Comparison of ENCODE assay signal across 8 cellular contexts in the genomic region with DNA sequence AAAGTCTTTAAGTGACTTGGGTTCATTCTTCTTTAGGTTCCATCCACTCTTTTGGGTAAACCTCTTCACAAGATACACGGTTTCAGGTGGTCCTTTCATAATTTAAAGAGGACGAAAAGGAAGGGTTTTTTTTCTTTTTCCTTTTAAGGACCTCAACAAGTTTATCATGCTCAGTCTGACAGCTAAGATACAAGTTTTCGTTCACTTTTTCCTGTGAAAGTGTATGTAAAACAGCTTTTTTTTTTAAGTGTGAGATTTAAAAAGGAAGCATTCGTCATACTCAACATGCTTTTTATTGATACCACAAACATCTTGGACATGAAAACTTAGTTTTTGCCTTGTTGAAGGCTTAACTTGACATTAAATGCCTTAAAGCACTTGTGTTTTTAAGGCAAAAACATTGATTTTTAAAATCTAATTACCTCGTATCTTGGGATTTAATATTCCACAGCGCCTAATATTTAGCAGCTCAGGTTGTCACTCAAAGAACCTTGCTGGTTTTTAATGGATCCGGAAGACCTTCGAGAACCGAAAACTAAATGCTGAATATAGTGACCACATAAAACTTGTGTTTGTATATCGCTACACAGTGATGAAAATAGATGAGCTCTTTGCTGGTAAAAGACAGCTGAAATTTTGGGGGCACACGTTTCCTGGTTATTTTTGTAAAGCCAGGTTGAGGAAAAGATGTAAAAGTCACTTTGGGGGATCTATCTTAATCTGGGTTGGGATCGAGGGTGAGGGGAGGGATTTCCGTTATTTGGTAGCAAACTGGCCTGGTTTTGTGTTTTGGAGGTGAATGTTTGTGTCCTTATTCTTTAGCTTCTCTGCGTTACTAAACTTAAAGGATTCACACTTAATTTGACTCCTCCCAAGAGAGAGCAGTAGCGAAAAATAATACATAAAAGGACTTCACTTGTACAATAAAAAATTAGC. TPM values are rescaled to one million over a fixed set of nuclear protein-coding genes. Genes with fewer than 3 reads are reported as not detected.
DNase-seq lines count a peak whose midpoint lies in the region; ATAC-seq, FAIRE-seq and TF ChIP-seq lines count a peak whose summit lies in the region.

No MANE protein-coding gene starts in this region.

- 6 to 9% methylated on average over 15 of the region's 15 CpGs for WGBS in testis, 2 donors

- no peaks in the 10 kb centered on the region for H3K27me3 ChIP-seq in testis

- H3K27ac ChIP-seq in kidney (ENCODE audit: low read depth in 2 of 2, low read length in 2 of 2): peak overlapping the region; percentile 35 to 99
- H3K27ac ChIP-seq in testis: peak overlapping the region; percentile 100

- no peak for TF ChIP-seq POLR2A in testis (IDR thresholded peaks at IDR 0.05)

- H3K4me1 ChIP-seq in kidney (ENCODE audit: control insufficient read depth in 1 of 2, insufficient read depth in 1 of 2, low read depth in 1 of 2, low read length in 2 of 2): peaks cover 3 to 8% of the 10 kb centered on the region in 2 donors
- H3K4me1 ChIP-seq in testis: peaks cover 18% of the 10 kb centered on the region

- CTCF ChIA-PET in activated CD4-positive, alpha-beta T cell treated with anti-CD3 and anti-CD28 coated beads for 36 hours (lab: Charles Lee): interaction anchor here (0.6 to 1.2 kb wide), 7 partner anchors 8 to 1885 kb away, joined by 3 to 4 read pairs (median 3); a partner anchor contains a TSS

- peak overlapping the region; percentile 100 for H3K27ac Mint-ChIP-seq in activated CD4-positive, alpha-beta T cell treated with anti-CD3 and anti-CD28 coated beads for 36 hours
- H3K27ac Mint-ChIP-seq in activated naive CD8-positive, alpha-beta T cell treated with anti-CD3 and anti-CD28 coated beads for 36 hours: peak overlapping the region; percentile 89

- H3K4me3 Mint-ChIP-seq in activated CD4-positive, alpha-beta T cell treated with anti-CD3 and anti-CD28 coated beads for 36 hours: peak overlapping the region; percentile 100
- H3K4me3 Mint-ChIP-seq in activated naive CD8-positive, alpha-beta T cell treated with anti-CD3 and anti-CD28 coated beads for 36 hours: peak overlapping the region; percentile 100

- no peaks in the 10 kb centered on the region for H3K9me3 Mint-ChIP-seq in activated CD4-positive, alpha-beta T cell treated with anti-CD3 and anti-CD28 coated beads for 36 hours (ENCODE audit: low read depth)
- H3K9me3 Mint-ChIP-seq in activated naive CD8-positive, alpha-beta T cell treated with anti-CD3 and anti-CD28 coated beads for 36 hours: no peaks in the 10 kb centered on the region

- intact Hi-C loops in activated CD4-positive, alpha-beta T cell treated with anti-CD3 and anti-CD28 coated beads for 36 hours (cut with DNase I, micrococcal nuclease): loop anchor here in 1 of 2 experiments (2.0 to 5.0 kb wide), 3 partner anchors 14 to 152 kb away; no protein-coding TSS in a partner anchor
- intact Hi-C loops in kidney (cut with DNase I): no loop called here
- intact Hi-C loops in testis (cut with DNase I; ENCODE audit: low total_unique reads): loop anchor here (5.0 kb wide), 1 partner anchor 87 kb away; a partner anchor contains a TSS

- no peaks in the 10 kb centered on the region for H3K27me3 Mint-ChIP-seq in activated CD4-positive, alpha-beta T cell treated with anti-CD3 and anti-CD28 coated beads for 36 hours
- H3K27me3 Mint-ChIP-seq in activated naive CD8-positive, alpha-beta T cell treated with anti-CD3 and anti-CD28 coated beads for 36 hours: no peaks in the 10 kb centered on the region

- H3K9me3 ChIP-seq in kidney (ENCODE audit: control insufficient read depth in 1 of 2, low read length in 2 of 2) (no peaks in the 10 kb centered on the region), testis (no peaks in the 10 kb centered on the region)

- H3K4me3 ChIP-seq in kidney (ENCODE audit: low read length in 2 of 2) (peak overlapping the region; percentile 89 to 90), testis (peak overlapping the region; percentile 100)

- no peak for ATAC-seq in activated CD4-positive, alpha-beta T cell treated with anti-CD3 and anti-CD28 coated beads for 36 hours

- TF ChIP-seq CTCF in kidney (IDR thresholded peaks at IDR 0.05; ENCODE audit: borderline replicate concordance, extremely low read depth, insufficient read depth): no peak
- TF ChIP-seq CTCF in testis (IDR thresholded peaks at IDR 0.05): no peak

- DNase-seq in activated CD4-positive, alpha-beta T cell treated with anti-CD3 and anti-CD28 coated beads for 36 hours: no peak
- DNase-seq in activated CD4-positive, alpha-beta T cell treated with anti-CD3 and anti-CD28 coated beads for 48 hours: no peak
- no peak for DNase-seq in activated naive CD8-positive, alpha-beta T cell treated with anti-CD3 and anti-CD28 coated beads for 36 hours
- DNase-seq in kidney: no peak
- DNase-seq in testis: no peak
- no peak for DNase-seq in NOMO-1 (lab: John Stamatoyannopoulos, UW; ENCODE audit: unreplicated experiment in 2 of 2)
- no peak for DNase-seq in HuH-7.5 (ENCODE audit: low spot score)
- DNase-seq in DMS53 treated with DMSO at 0.1 percent for 48 hours (lab: John Stamatoyannopoulos, UW; ENCODE audit: unreplicated experiment): no peak

- no peak for FAIRE-seq in kidney (lab: Jason Lieb, UNC)

- peak overlapping the region; percentile 88 to 100 for H3K9ac ChIP-seq in kidney (ENCODE audit: low read length in 2 of 2)

- peaks cover 42% of the 10 kb centered on the region for H3K4me1 Mint-ChIP-seq in activated CD4-positive, alpha-beta T cell treated with anti-CD3 and anti-CD28 coated beads for 36 hours
- H3K4me1 Mint-ChIP-seq in activated naive CD8-positive, alpha-beta T cell treated with anti-CD3 and anti-CD28 coated beads for 36 hours: peaks cover 41% of the 10 kb centered on the region

- POLR2A ChIA-PET in activated CD4-positive, alpha-beta T cell treated with anti-CD3 and anti-CD28 coated beads for 36 hours (lab: Charles Lee): interaction anchor here (0.5 to 3.5 kb wide), 10 partner anchors 11 to 259 kb away, joined by 3 to 11 read pairs (median 4); a partner anchor contains a TSS

- H3K36me3 ChIP-seq in kidney (ENCODE audit: control insufficient read depth in 1 of 2, insufficient read depth in 2 of 2, low read length in 2 of 2) (no peaks in the 10 kb centered on the region), testis (ENCODE audit: low read depth, missing control alignments) (no peaks in the 10 kb centered on the region)

- peaks cover 54% of the 10 kb centered on the region for H3K36me3 Mint-ChIP-seq in activated CD4-positive, alpha-beta T cell treated with anti-CD3 and anti-CD28 coated beads for 36 hours (ENCODE audit: low read depth)
- H3K36me3 Mint-ChIP-seq in activated naive CD8-positive, alpha-beta T cell treated with anti-CD3 and anti-CD28 coated beads for 36 hours: peaks cover 55% of the 10 kb centered on the region

RNA-seq across cellular contexts. Expression of a gene that starts 2.3 kb away (rescaled TPM):
- total RNA-seq in activated CD4-positive, alpha-beta T cell treated with anti-CD3 and anti-CD28 coated beads for 36 hours: 10 to 100 TPM; 55.3 to 70.8 TPM
- 10 to 100 TPM; 49.3 to 51.9 TPM for total RNA-seq in activated naive CD8-positive, alpha-beta T cell treated with anti-CD3 and anti-CD28 coated beads for 36 hours
- total RNA-seq in kidney (61.2 TPM), testis (10 to 100 TPM; 80.5 to 100.0 TPM)
- polyA plus RNA-seq in kidney (ENCODE audit: insufficient read depth, low read depth, low replicate concordance) (19.3 TPM), testis (ENCODE audit: insufficient read depth, low read depth, low replicate concordance) (36.1 TPM)

RNA-seq across cellular contexts. Expression of a gene that starts 34.3 kb away (rescaled TPM):
- 1 to 10 TPM; 3.1 to 4.9 TPM for total RNA-seq in activated CD4-positive, alpha-beta T cell treated with anti-CD3 and anti-CD28 coated beads for 36 hours
- total RNA-seq in activated naive CD8-positive, alpha-beta T cell treated with anti-CD3 and anti-CD28 coated beads for 36 hours: 1 to 10 TPM; 7.4 to 7.5 TPM
- total RNA-seq in kidney: 22.5 TPM
- polyA plus RNA-seq in kidney (ENCODE audit: insufficient read depth, low read depth, low replicate concordance): 12.1 TPM
- 10 to 100 TPM; 49.8 to 66.1 TPM for total RNA-seq in testis
- 79.7 TPM for polyA plus RNA-seq in testis (ENCODE audit: insufficient read depth, low read depth, low replicate concordance)
